ENCODE assay signal across 1 cellular context in genomic region chr1:119713538-119714456, GRCh38.
TF ChIP-seq lines count a peak whose summit lies in the region.

No MANE protein-coding gene starts in this region.

TF ChIP-seq in HepG2, 621 proteins besides CTCF, POLR2A, EP300 and RAD21 (continued from another document):
- TF ChIP-seq HMGXB4 (CRISPR knock-in tag; IDR thresholded peaks at IDR 0.05; ENCODE audit: borderline replicate concordance in 1 of 2, low read depth in 1 of 2) (no peak), ZNF343 (CRISPR knock-in tag; IDR thresholded peaks at IDR 0.05) (no peak), FOXJ3 (CRISPR knock-in tag; IDR thresholded peaks at IDR 0.05; ENCODE audit: borderline replicate concordance) (no peak), GRHL1 (CRISPR knock-in tag; conservative IDR thresholded peaks at IDR 0.05) (no peak), BATF2 (CRISPR knock-in tag; IDR thresholded peaks at IDR 0.05) (no peak), SALL2 (CRISPR knock-in tag; IDR thresholded peaks at IDR 0.05) (no peak), SNAPC5 (CRISPR knock-in tag; IDR thresholded peaks at IDR 0.05; ENCODE audit: borderline replicate concordance) (no peak), RFXANK (CRISPR knock-in tag; IDR thresholded peaks at IDR 0.05) (no peak), ZNF280D (CRISPR knock-in tag; IDR thresholded peaks at IDR 0.05) (no peak), KMT2B (CRISPR knock-in tag; IDR thresholded peaks at IDR 0.05) (peak; percentile 9; the same call in 1 of the 2 replicates), ZNF251 (CRISPR knock-in tag; IDR thresholded peaks at IDR 0.05) (no peak), DR1 (CRISPR knock-in tag; IDR thresholded peaks at IDR 0.05) (no peak), WIZ (CRISPR knock-in tag; IDR thresholded peaks at IDR 0.05) (no peak), ZFP62 (CRISPR knock-in tag; IDR thresholded peaks at IDR 0.05) (no peak), FOXO4 (CRISPR knock-in tag; conservative IDR thresholded peaks at IDR 0.05) (no peak), E2F5 (CRISPR knock-in tag; conservative IDR thresholded peaks at IDR 0.05) (no peak), ZNF446 (CRISPR knock-in tag; IDR thresholded peaks at IDR 0.05) (no peak), FOXA3 (CRISPR knock-in tag; IDR thresholded peaks at IDR 0.05) (no peak), ZNF839 (CRISPR knock-in tag; IDR thresholded peaks at IDR 0.05; ENCODE audit: borderline replicate concordance) (no peak), MAFK (conservative IDR thresholded peaks at IDR 0.05 in 1 of 2, IDR thresholded peaks at IDR 0.05 in 1 of 2; ENCODE audit: low read length in 2 of 2) (no peak), IRF1 (CRISPR knock-in tag; IDR thresholded peaks at IDR 0.05; ENCODE audit: low read depth) (no peak), ZNF7 (CRISPR knock-in tag; IDR thresholded peaks at IDR 0.05) (no peak), MBNL3 (CRISPR knock-in tag; conservative IDR thresholded peaks at IDR 0.05) (no peak), MIXL1 (CRISPR knock-in tag; IDR thresholded peaks at IDR 0.05) (no peak), ZNF576 (CRISPR knock-in tag; IDR thresholded peaks at IDR 0.05) (no peak), ZFAT (CRISPR knock-in tag; conservative IDR thresholded peaks at IDR 0.05) (no peak), HNF1A (IDR thresholded peaks at IDR 0.05; ENCODE audit: low read depth) (no peak), HNF1A (CRISPR knock-in tag; IDR thresholded peaks at IDR 0.05; ENCODE audit: borderline replicate concordance) (0 out of 2 replicates have a peak, but pooled peaks have one; percentile 4), ZNF574 (CRISPR knock-in tag; IDR thresholded peaks at IDR 0.05) (no peak), ZNF296 (CRISPR knock-in tag; conservative IDR thresholded peaks at IDR 0.05) (no peak), NRL (CRISPR knock-in tag; IDR thresholded peaks at IDR 0.05; ENCODE audit: borderline replicate concordance) (no peak), ZNF564 (CRISPR knock-in tag; IDR thresholded peaks at IDR 0.05) (no peak), ZFP36L2 (CRISPR knock-in tag; IDR thresholded peaks at IDR 0.05) (no peak), KDM1A (CRISPR knock-in tag; IDR thresholded peaks at IDR 0.05) (no peak), ZMYM4 (CRISPR knock-in tag; IDR thresholded peaks at IDR 0.05) (0 out of 2 replicates have a peak, but pooled peaks have one; percentile 3)
